Comparison of ENCODE assay signal across 24 cellular contexts in the genomic region with DNA sequence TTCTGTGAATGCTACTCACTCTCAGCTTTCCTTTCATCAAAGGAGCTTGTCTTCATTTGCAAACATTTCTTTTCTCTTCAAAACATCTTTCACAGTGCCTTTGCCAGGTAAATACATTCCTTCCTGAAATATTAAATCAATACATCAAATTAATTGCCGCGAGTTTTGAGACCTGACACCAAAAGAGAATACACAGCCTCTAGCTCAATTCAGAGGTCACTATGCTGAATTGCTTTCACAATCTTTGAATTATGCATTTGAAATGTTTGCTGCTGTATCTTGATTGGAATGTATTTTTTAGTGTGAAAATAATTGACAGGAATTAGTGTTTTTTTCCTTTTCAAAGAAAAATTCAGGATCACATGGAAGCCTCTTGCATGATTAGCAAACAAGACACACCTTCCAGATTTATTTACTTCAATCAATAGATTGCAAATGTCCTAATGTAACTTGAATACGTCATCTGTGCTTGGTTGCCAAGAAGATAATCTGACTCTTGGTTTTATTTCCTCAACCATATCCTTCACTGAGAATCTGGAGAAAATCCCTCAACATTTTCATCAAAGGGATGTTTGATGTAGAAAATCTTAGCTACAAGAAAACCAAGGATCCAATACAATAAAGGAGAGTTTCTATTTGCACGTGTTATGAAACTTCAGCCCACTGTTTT.
DNase-seq lines count a peak whose midpoint lies in the region; ATAC-seq, FAIRE-seq and TF ChIP-seq lines count a peak whose summit lies in the region.
"Had no signal": no experiment of that assay in that cellular context is flagged by ENCODE, and none has a peak within 500 bp of the region (broad histone marks: within the 10 kb centered on the region; RNA-seq: fewer than 3 reads in every experiment).

No MANE protein-coding gene starts in this region.

- 18 to 19% methylated on average over 4 of the region's 4 CpGs for WGBS in pancreas, 2 donors

- ATAC-seq in memory B cell (ENCODE audit: low read depth), result no peak
- peak; percentile 74 to 83 (median 76) for ATAC-seq in pancreas
- ATAC-seq: A549; CD8-positive, alpha-beta T cell had no signal

- no peak for TF ChIP-seq POLR2A in GM12891 (IDR thresholded peaks at IDR 0.05; ENCODE audit: low read depth, low read length)

- H3K36me3 ChIP-seq in SU-DHL-6 (ENCODE audit: low read length) (no peaks in the 10 kb centered on the region), pancreas (no peaks in the 10 kb centered on the region)
- H3K36me3 ChIP-seq: BLaER1 treated with 17β-estradiol and CSF1 and Interleukin-3, amounts not matched to agents 10 nM and 100 nM had no signal

- H4K20me1 ChIP-seq in SU-DHL-6 (ENCODE audit: low read depth, low read length), result no peaks in the 10 kb centered on the region
- H4K20me1 ChIP-seq: BLaER1 treated with 17β-estradiol and CSF1 and Interleukin-3, amounts not matched to agents 10 nM and 100 nM had no signal

- no peak overlapping the region for H3K4me2 ChIP-seq in SU-DHL-6 (ENCODE audit: low read depth, low read length, poor library complexity, severe bottlenecking)
- H3K4me2 ChIP-seq: A549; BLaER1 treated with 17β-estradiol and CSF1 and Interleukin-3, amounts not matched to agents 10 nM and 100 nM had no signal

- H3K27ac ChIP-seq in SU-DHL-6 (ENCODE audit: low read depth, low read length), result no peak overlapping the region
- peak overlapping the region; percentile 16 for H3K27ac ChIP-seq in epithelial cell of prostate
- H3K27ac ChIP-seq in pancreas, result no peak overlapping the region
- H3K27ac ChIP-seq: 22Rv1; A549; BLaER1 treated with 17β-estradiol and CSF1 and Interleukin-3, amounts not matched to agents 10 nM and 100 nM; C4-2B had no signal

- no peak overlapping the region for H3K4me3 Mint-ChIP-seq in memory B cell
- no peak overlapping the region for H3K4me3 Mint-ChIP-seq in activated CD4-positive, alpha-beta T cell treated with anti-CD3 and anti-CD28 coated beads, Interleukin-2, amount 10 ng/mL, durations not matched to agents 24 days and 14 days
- H3K4me3 Mint-ChIP-seq: B cell; CD4-positive, alpha-beta T cell; CD8-positive, alpha-beta T cell had no signal

- H3K36me3 Mint-ChIP-seq in memory B cell, result peaks cover 5% of the 10 kb centered on the region
- H3K36me3 Mint-ChIP-seq in activated CD4-positive, alpha-beta T cell treated with anti-CD3 and anti-CD28 coated beads, Interleukin-2, amount 10 ng/mL, durations not matched to agents 24 days and 14 days (ENCODE audit: low read depth), result no peaks in the 10 kb centered on the region
- H3K36me3 Mint-ChIP-seq: CD8-positive, alpha-beta T cell had no signal

- H3K9ac ChIP-seq in SU-DHL-6 (ENCODE audit: low read length), result no peak overlapping the region
- H3K9ac ChIP-seq: BLaER1 treated with 17β-estradiol and CSF1 and Interleukin-3, amounts not matched to agents 10 nM and 100 nM had no signal

- FAIRE-seq in pancreas (lab: Jason Lieb, UNC), result no peak
- FAIRE-seq in GM12891 (lab: Jason Lieb, UNC), result no peak
- FAIRE-seq: A549, D721Med, G401.6, GM12892, GM18507 had no signal

- no peaks in the 10 kb centered on the region for H3K27me3 Mint-ChIP-seq in memory B cell
- H3K27me3 Mint-ChIP-seq in activated CD4-positive, alpha-beta T cell treated with anti-CD3 and anti-CD28 coated beads, Interleukin-2, amount 10 ng/mL, durations not matched to agents 24 days and 14 days, result peaks cover 2% of the 10 kb centered on the region
- H3K27me3 Mint-ChIP-seq: CD4-positive, alpha-beta T cell had no signal

- H3K9me3 ChIP-seq in SU-DHL-6 (ENCODE audit: insufficient read depth, low read length) (no peaks in the 10 kb centered on the region), pancreas (no peaks in the 10 kb centered on the region)
- H3K9me3 ChIP-seq: A549, Caco-2 had no signal

- peak overlapping the region; percentile 27 for H2AFZ ChIP-seq in SU-DHL-6 (ENCODE audit: low read depth, low read length, severe bottlenecking)

- H3K79me2 ChIP-seq in SU-DHL-6 (ENCODE audit: insufficient read depth, low read length), result no peaks in the 10 kb centered on the region

- H3K27me3 ChIP-seq in SU-DHL-6 (ENCODE audit: low read length), result no peaks in the 10 kb centered on the region
- no peaks in the 10 kb centered on the region for H3K27me3 ChIP-seq in pancreas
- H3K27me3 ChIP-seq: BLaER1 treated with 17β-estradiol and CSF1 and Interleukin-3, amounts not matched to agents 10 nM and 100 nM had no signal

- intact Hi-C loops in pancreas (cut with DNase I), result no loop called here
- intact Hi-C loops in activated CD4-positive, alpha-beta T cell treated with anti-CD3 and anti-CD28 coated beads, Interleukin-2, amount 10 ng/mL, durations not matched to agents 24 days and 14 days (cut with micrococcal nuclease), result no loop called here
- intact Hi-C loops in head of caudate nucleus (cut with DNase I), result no loop called here

- peaks cover 0 to 13% (median 0%) of the 10 kb centered on the region in 3 donors for H3K4me1 ChIP-seq in pancreas
- H3K4me1 ChIP-seq: A549, Caco-2 had no signal

- TF ChIP-seq CTCF in SU-DHL-6 (IDR thresholded peaks at IDR 0.05; ENCODE audit: insufficient read depth, low read length, poor library complexity, severe bottlenecking) (no peak), pancreas (IDR thresholded peaks at IDR 0.05) (no peak)

- H3K27ac Mint-ChIP-seq in memory B cell, result peak overlapping the region; percentile 62
- H3K27ac Mint-ChIP-seq in activated CD4-positive, alpha-beta T cell treated with anti-CD3 and anti-CD28 coated beads, Interleukin-2, amount 10 ng/mL, durations not matched to agents 24 days and 14 days, result no peak overlapping the region
- H3K27ac Mint-ChIP-seq: B cell; CD4-positive, alpha-beta T cell; CD8-positive, alpha-beta T cell had no signal

- H3K9me2 ChIP-seq in SU-DHL-6 (replicated peaks; ENCODE audit: insufficient read depth, low read length), result no peaks in the 10 kb centered on the region

- H3F3A ChIP-seq in SU-DHL-6 (ENCODE audit: insufficient read depth), result 0 out of 2 replicates have a peak, but pooled peaks cover 13% of the 10 kb centered on the region

- H3K4me3 ChIP-seq in SU-DHL-6 (ENCODE audit: insufficient read depth, low read length, poor library complexity, severe bottlenecking), result no peak overlapping the region
- H3K4me3 ChIP-seq in pancreas, result no peak overlapping the region
- H3K4me3 ChIP-seq: A549; BLaER1 treated with 17β-estradiol and CSF1 and Interleukin-3, amounts not matched to agents 10 nM and 100 nM had no signal

- DNase-seq in epithelial cell of prostate (ENCODE audit: low read depth, low spot score) (no peak), memory B cell (ENCODE audit: low spot score in 2 of 2) (no peak), pancreas (no peak), GM12891 (ENCODE audit: insufficient read length, low spot score) (no peak), HK-2 (ENCODE audit: unreplicated experiment) (no peak), head of caudate nucleus (no peak)
- no peak for DNase-seq in activated CD4-positive, alpha-beta T cell treated with anti-CD3 and anti-CD28 coated beads, Interleukin-2, amount 10 ng/mL, durations not matched to agents 24 days and 14 days
- DNase-seq: AML-193; Caco-2; Calu3; CD4-positive, alpha-beta T cell; CD8-positive, alpha-beta T cell; DMS79 treated with DMSO at 0.1 percent for 48 hours; GF-D8 had no signal

- peaks cover 16% of the 10 kb centered on the region for H3K4me1 Mint-ChIP-seq in memory B cell
- H3K4me1 Mint-ChIP-seq in activated CD4-positive, alpha-beta T cell treated with anti-CD3 and anti-CD28 coated beads, Interleukin-2, amount 10 ng/mL, durations not matched to agents 24 days and 14 days, result no peaks in the 10 kb centered on the region

- peaks cover 4% of the 10 kb centered on the region for H3K9me3 Mint-ChIP-seq in memory B cell
- H3K9me3 Mint-ChIP-seq in activated CD4-positive, alpha-beta T cell treated with anti-CD3 and anti-CD28 coated beads, Interleukin-2, amount 10 ng/mL, durations not matched to agents 24 days and 14 days, result no peaks in the 10 kb centered on the region
- H3K9me3 Mint-ChIP-seq: CD4-positive, alpha-beta T cell; CD8-positive, alpha-beta T cell had no signal

TF ChIP-seq in GM12891, 5 proteins besides CTCF, POLR2A, EP300 and RAD21:
- TF ChIP-seq TAF1 (IDR thresholded peaks at IDR 0.05; ENCODE audit: low read depth, low read length) (no peak), POU2F2 (IDR thresholded peaks at IDR 0.05; ENCODE audit: low read depth, low read length) (no peak), POLR2AphosphoS5 (IDR thresholded peaks at IDR 0.05; ENCODE audit: low read depth, low read length) (no peak), PAX5 (IDR thresholded peaks at IDR 0.05; ENCODE audit: insufficient read depth, low read length, severe bottlenecking) (no peak), SPI1 (IDR thresholded peaks at IDR 0.05; ENCODE audit: low read depth, low read length) (no peak)
